8 cellular contexts compared by ENCODE assay signal in genomic region chr6:132131777-132132176, GRCh38.
DNase-seq lines count a peak whose midpoint lies in the region; ATAC-seq, FAIRE-seq and TF ChIP-seq lines count a peak whose summit lies in the region.

No MANE protein-coding gene starts in this region.

- no TSS peak for BruUV-seq in HepG2 (replicated peaks; lab: Mats Ljungman, UMichigan)

- FAIRE-seq in A549 (lab: Jason Lieb, UNC) (no peak), HepG2 (lab: Jason Lieb, UNC) (no peak)

- H3K27me3 ChIP-seq in HepG2 (ENCODE audit: control insufficient read depth in 1 of 2, insufficient read depth in 2 of 2, low read length in 2 of 2): peaks cover 0 to 7% of the 10 kb centered on the region in 2 experiments; a peak in 3 of 5 replicates
- H3K27me3 ChIP-seq in aorta (ENCODE audit: control insufficient read depth in 1 of 2, insufficient read depth in 2 of 2, low read length in 1 of 2): no peaks in the 10 kb centered on the region

- TF ChIP-seq CTCF in A549 (IDR thresholded peaks at IDR 0.05) (no peak), astrocyte of the spinal cord (IDR thresholded peaks at IDR 0.05; ENCODE audit: low read depth, low read length) (no peak), HepG2 (CRISPR knock-in tag; IDR thresholded peaks at IDR 0.05) (no peak)

- H3K36me3 Mint-ChIP-seq in activated T-helper 17 cell treated with anti-CD3 and anti-CD28 coated beads, Interleukin-2, amount 50 U/mL, for 72 hours (ENCODE audit: low read depth): no peaks in the 10 kb centered on the region

- DNase-seq in A549 (ENCODE audit: low read depth in 1 of 2, low spot score in 1 of 2) (peak; percentile 35 to 83), Kasumi-1 (lab: John Stamatoyannopoulos, UW) (peak; percentile 75 to 82), astrocyte of the spinal cord (ENCODE audit: low read depth, low spot score) (peak; percentile 98), HepG2 (ENCODE audit: low spot score) (peak; percentile 61), aorta (peak; percentile 70 to 81), T-helper 1 cell (no peak)

- peaks cover 3% of the 10 kb centered on the region for H3K9me3 Mint-ChIP-seq in activated T-helper 17 cell treated with anti-CD3 and anti-CD28 coated beads, Interleukin-2, amount 50 U/mL, for 72 hours

- no peak overlapping the region for H3K9ac ChIP-seq in HepG2 (ENCODE audit: insufficient read depth, low read depth, low read length)

- H3K4me1 ChIP-seq in A549 (peaks cover 13% of the 10 kb centered on the region), HepG2 (ENCODE audit: insufficient read depth, low read length) (peaks cover 11% of the 10 kb centered on the region; the same call in 1 of the 2 replicates), aorta (ENCODE audit: control insufficient read depth in 1 of 2, insufficient read depth in 2 of 2, low read length in 2 of 2) (peaks cover 0 to 9% of the 10 kb centered on the region in 2 donors)

- 4% methylated on average over 2 of the region's 2 CpGs for WGBS in A549 (ENCODE audit: missing lambda C conversion rate)
- 4% methylated on average over 2 of the region's 2 CpGs for WGBS in HepG2 (ENCODE audit: low lambda C conversion rate)
- 0 to 3% methylated on average over 2 of the region's 2 CpGs for WGBS in aorta, 2 donors

- TF ChIP-seq POLR2A in A549 (IDR thresholded peaks at IDR 0.05; ENCODE audit: low read length) (no peak), HepG2 (IDR thresholded peaks at IDR 0.05; ENCODE audit: insufficient read depth in 1 of 2, low read depth in 2 of 2, low read length in 2 of 2) (no peak)

- no peak overlapping the region for H2AFZ ChIP-seq in HepG2 (ENCODE audit: low read length)

- no peak overlapping the region for H3K4me3 Mint-ChIP-seq in activated T-helper 17 cell treated with anti-CD3 and anti-CD28 coated beads, Interleukin-2, amount 50 U/mL, for 72 hours

- H3K4me2 ChIP-seq in A549: peak overlapping the region; percentile 40; the same call in 1 of the 3 replicates
- no peak overlapping the region for H3K4me2 ChIP-seq in HepG2 (ENCODE audit: low read depth, low read length)

- POLR2A ChIA-PET in A549 (lab: Yijun Ruan, JAX) (interaction anchor here (1.0 kb wide), 1 partner anchor 181 kb away, joined by 9 read pairs; the partner anchor contains the start of gene CCN2), HepG2 (lab: Yijun Ruan, JAX) (interaction anchor here (0.8 kb wide), 1 partner anchor 181 kb away, joined by 4 read pairs; the partner anchor contains the start of gene CCN2)

- no peak overlapping the region for H3K27ac Mint-ChIP-seq in activated T-helper 17 cell treated with anti-CD3 and anti-CD28 coated beads, Interleukin-2, amount 50 U/mL, for 72 hours

- H3K9me3 ChIP-seq in A549: no peaks in the 10 kb centered on the region
- H3K9me3 ChIP-seq in HepG2 (ENCODE audit: low read length): no peaks in the 10 kb centered on the region
- no peaks in the 10 kb centered on the region for H3K9me3 ChIP-seq in aorta (ENCODE audit: control insufficient read depth, low read length)

- in situ Hi-C loops in astrocyte of the spinal cord (cut with HindIII; ENCODE audit: low sequenced_read_pairs) (no loop called here), HepG2 (cut with HindIII; ENCODE audit: extremely low pct_ligation_motif_present, low pct_unique_long_range_greater_than_20kb) (no loop called here)

- H3K27me3 Mint-ChIP-seq in activated T-helper 17 cell treated with anti-CD3 and anti-CD28 coated beads, Interleukin-2, amount 50 U/mL, for 72 hours: peaks cover 16% of the 10 kb centered on the region

- ATAC-seq in A549 (peak; percentile 96 to 99), HepG2 (peak; percentile 62; the same call in 1 of the 3 replicates), aorta (ENCODE audit: low FRiP score) (peak; percentile 84), HG03025 (IDR thresholded peaks at IDR 0.05; ENCODE audit: low FRiP score, unreplicated experiment) (no peak)
- no peak for ATAC-seq in activated T-helper 17 cell treated with anti-CD3 and anti-CD28 coated beads, Interleukin-2, amount 50 U/mL, for 72 hours (replicated peaks)

- intact Hi-C loops in HepG2 (cut with micrococcal nuclease; ENCODE audit: unreplicated experiment) (no loop called here), aorta (cut with DNase I) (loop anchor here (2.0 to 5.0 kb wide), 4 partner anchors 44 to 177 kb away; no protein-coding TSS in a partner anchor)

- H3K36me3 ChIP-seq in HepG2 (replicated peaks in 1 of 2; ENCODE audit: control insufficient read depth in 1 of 2, insufficient read depth in 2 of 2, low read length in 2 of 2) (no peaks in the 10 kb centered on the region), aorta (ENCODE audit: control insufficient read depth in 1 of 2, insufficient read depth in 2 of 2, low read length in 1 of 2) (no peaks in the 10 kb centered on the region)

- no peaks in the 10 kb centered on the region for H3K79me2 ChIP-seq in HepG2 (ENCODE audit: insufficient read depth, low read length)

- no peak for TF ChIP-seq RAD21 in A549 (conservative IDR thresholded peaks at IDR 0.05 in 1 of 2, IDR thresholded peaks at IDR 0.05 in 1 of 2)
- no peak for TF ChIP-seq RAD21 in HepG2 (CRISPR knock-in tag; IDR thresholded peaks at IDR 0.05)

- H3K27ac ChIP-seq in A549: peak overlapping the region in 1 of 2 experiments; percentile 32; a peak in 1 of 6 replicates
- H3K27ac ChIP-seq in HepG2 (ENCODE audit: extremely low read length, insufficient read depth, low read length): no peak overlapping the region
- peak overlapping the region; percentile 84 to 98 for H3K27ac ChIP-seq in aorta (ENCODE audit: low read depth in 1 of 2, low read length in 2 of 2)

- TF ChIP-seq EP300 in A549 (IDR thresholded peaks at IDR 0.05) (no peak), HepG2 (IDR thresholded peaks at IDR 0.05; ENCODE audit: low read depth in 2 of 2, low read length in 2 of 2) (no peak), HepG2 (CRISPR knock-in tag; IDR thresholded peaks at IDR 0.05; ENCODE audit: borderline replicate concordance) (no peak)

- CTCF ChIA-PET in A549 (lab: Yijun Ruan, JAX) (interaction anchor here (0.6 to 1.0 kb wide), 3 partner anchors 92 to 174 kb away, joined by 3 to 4 read pairs (median 3); no protein-coding TSS in a partner anchor), HepG2 (lab: Yijun Ruan, JAX; ENCODE audit: low intra/inter-chr PET ratio, low total read pairs) (no interaction called here)

- no peaks in the 10 kb centered on the region for H3K4me1 Mint-ChIP-seq in activated T-helper 17 cell treated with anti-CD3 and anti-CD28 coated beads, Interleukin-2, amount 50 U/mL, for 72 hours

- H3K4me3 ChIP-seq in A549: no peak overlapping the region
- H3K4me3 ChIP-seq in astrocyte of the spinal cord (ENCODE audit: low read depth, low read length): no peak overlapping the region
- H3K4me3 ChIP-seq in HepG2 (replicated peaks in 1 of 3; ENCODE audit: insufficient read depth in 1 of 3, low read depth in 2 of 3, low read length in 3 of 3): no peak overlapping the region
- no peak overlapping the region for H3K4me3 ChIP-seq in aorta (ENCODE audit: low read length in 2 of 2)

- H4K20me1 ChIP-seq in HepG2 (ENCODE audit: insufficient read depth, low read length): no peaks in the 10 kb centered on the region

TF ChIP-seq in A549, 52 proteins besides CTCF, POLR2A, EP300 and RAD21:
- TF ChIP-seq ZNF302 (CRISPR knock-in tag; IDR thresholded peaks at IDR 0.05) (no peak), SMC3 (IDR thresholded peaks at IDR 0.05) (no peak), E2F6 (IDR thresholded peaks at IDR 0.05; ENCODE audit: borderline replicate concordance, low read depth) (no peak), JUNB (IDR thresholded peaks at IDR 0.05) (peak; percentile 39), RCOR1 (IDR thresholded peaks at IDR 0.05; ENCODE audit: low read depth, low read length) (no peak), CHD2 (IDR thresholded peaks at IDR 0.05; ENCODE audit: low read length, partially characterized antibody) (no peak), EHF (CRISPR knock-in tag; IDR thresholded peaks at IDR 0.05) (no peak), FOSL2 (IDR thresholded peaks at IDR 0.05) (no peak), FOSL2 (CRISPR knock-in tag; IDR thresholded peaks at IDR 0.05) (peak; percentile 67), ZSCAN20 (CRISPR knock-in tag; IDR thresholded peaks at IDR 0.05) (no peak), FOXS1 (CRISPR knock-in tag; IDR thresholded peaks at IDR 0.05) (no peak), ESRRA (IDR thresholded peaks at IDR 0.05; ENCODE audit: borderline replicate concordance, low read length) (no peak), HEYL (CRISPR knock-in tag; IDR thresholded peaks at IDR 0.05) (no peak), POLR2AphosphoS2 (conservative IDR thresholded peaks at IDR 0.05; ENCODE audit: low read length) (no peak), NR3C1 (IDR thresholded peaks at IDR 0.05) (no peak)
TF ChIP-seq in A549: peak in this region for 2.

TF ChIP-seq in HepG2, 621 proteins besides CTCF, POLR2A, EP300 and RAD21 (continues in another document):
- peak; percentile 83 for TF ChIP-seq TFAP4 (IDR thresholded peaks at IDR 0.05; ENCODE audit: borderline replicate concordance, low read depth)
- peak; percentile 17; the same call in 1 of the 2 replicates for TF ChIP-seq CEBPB (IDR thresholded peaks at IDR 0.05; ENCODE audit: borderline replicate concordance, low read depth, low read length)
- TF ChIP-seq SMC3 (IDR thresholded peaks at IDR 0.05; ENCODE audit: low read length): 0 out of 2 replicates have a peak, but pooled peaks have one; percentile 2
- no peak for TF ChIP-seq ZNF839 (CRISPR knock-in tag; IDR thresholded peaks at IDR 0.05; ENCODE audit: borderline replicate concordance)

Comparison
In these comparisons a context has a peak if more than half of its experiments do, and no peak if none do; other contexts are left out.
1. ATAC-seq: peak in A549 (2 of 2), HepG2 (single experiment) and aorta (single experiment); none in HG03025 (single experiment) and activated T-helper 17 cell treated with anti-CD3 and anti-CD28 coated beads, Interleukin-2, amount 50 U/mL, for 72 hours (single experiment).
2. DNase-seq: peak in A549 (2 of 2), Kasumi-1 (2 of 2), astrocyte of the spinal cord (single experiment), HepG2 (single experiment) and aorta (2 of 2); none in T-helper 1 cell (0 of 5).
3. Of the 38 proteins assayed by ChIP-seq in both HepG2 and A549: peak only in HepG2: CEBPB and SMC3; only in A549: JUNB; in both: none; in neither: 34; mixed calls (peak in some experiments, not most) for 1.